ENCODE assay signal across 11 cellular contexts in the genomic region with DNA sequence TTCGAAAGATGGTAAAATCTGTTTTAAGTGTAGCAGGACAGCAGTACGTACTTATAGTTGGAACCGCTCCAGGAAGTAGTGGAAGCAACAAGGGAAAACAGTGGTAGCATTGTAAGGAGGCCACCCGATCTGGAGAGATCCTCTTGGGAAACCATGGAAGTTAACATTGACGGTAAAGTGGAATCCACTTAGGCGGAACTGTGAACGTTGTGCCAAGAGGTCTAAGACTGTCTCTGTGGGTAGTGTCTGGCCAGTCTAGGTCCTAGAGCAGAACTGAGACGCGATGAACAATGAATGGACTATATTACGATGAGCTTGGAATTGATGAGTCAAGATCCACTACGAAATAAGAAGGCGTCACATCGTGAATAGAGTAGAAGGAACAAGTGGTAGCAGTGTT.
"Had no signal": no experiment of that assay in that cellular context is flagged by ENCODE, and none has a peak within 500 bp of the region (broad histone marks: within the 10 kb centered on the region; RNA-seq: fewer than 3 reads in every experiment).

No MANE protein-coding gene starts in this region.

- DNase-seq: activated CD4-positive, alpha-beta T cell treated with anti-CD3 and anti-CD28 coated beads, Interleukin-2, amount 50 U/mL, for 4 hours; activated CD4-positive, CD25-positive, alpha-beta regulatory T cell treated with anti-CD3 and anti-CD28 coated beads, Interleukin-2, amount 50 U/mL, for 72 hours; adrenal gland; lower lobe of right lung; midbrain; stimulated activated CD4-positive, alpha-beta T cell treated with anti-CD3 and anti-CD28 coated beads, Interleukin-12 subunit alpha, Interleukin-12 subunit beta, amount 100 ng/mL, for 4 hours; stimulated activated CD4-positive, alpha-beta T cell treated with anti-CD3 and anti-CD28 coated beads, Interleukin-2, amount 100 ng/mL, for 24 hours; T-cell; T-helper 9 cell had no signal

- ATAC-seq: lower lobe of right lung; stimulated activated effector memory CD8-positive, alpha-beta T cell treated with anti-CD3 and anti-CD28 coated beads, Interleukin-12 subunit alpha, Interleukin-12 subunit beta, amount 100 ng/mL, for 72 hours; T-cell had no signal

- FAIRE-seq: colon had no signal
